35 cellular contexts compared by ENCODE assay signal in the genomic region with DNA sequence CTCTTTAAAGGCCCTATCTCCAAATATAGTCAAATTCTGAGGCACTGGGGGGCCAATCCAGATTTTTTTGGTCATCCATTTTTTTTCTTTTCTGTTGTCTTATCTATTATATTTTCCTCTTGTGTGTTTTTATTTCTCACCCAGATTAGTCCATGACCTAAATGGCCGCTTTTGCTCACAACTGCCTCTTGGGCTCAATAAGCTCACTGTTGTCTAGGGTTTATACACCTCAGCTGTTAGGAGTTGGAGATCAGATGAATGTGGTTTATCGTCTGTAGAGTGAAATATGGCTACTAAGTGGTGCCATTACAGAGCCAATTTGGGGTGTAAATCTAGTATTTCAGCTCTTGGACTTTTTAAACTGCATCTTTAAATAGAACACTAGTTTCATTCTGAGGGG.
"Had no signal": no experiment of that assay in that cellular context is flagged by ENCODE, and none has a peak within 500 bp of the region (broad histone marks: within the 10 kb centered on the region; RNA-seq: fewer than 3 reads in every experiment).

No MANE protein-coding gene starts in this region.

- H3K27ac ChIP-seq: cardiac muscle cell, PC-9, RWPE1, VCaP had no signal

- H3K4me3 ChIP-seq: cardiac muscle cell, MG63, PC-9 had no signal

- H3K27me3 ChIP-seq: cardiac muscle cell, MG63 had no signal

- DNase-seq: activated B cell treated with CpG ODN at 0.5 μM for 24 hours; activated CD4-positive, alpha-beta memory T cell treated with anti-CD3 and anti-CD28 coated beads for 36 hours; activated CD4-positive, alpha-beta T cell treated with anti-CD3 and anti-CD28 coated beads for 4 hours; activated CD4-positive, alpha-beta T cell treated with anti-CD3 and anti-CD28 coated beads, Interleukin-2, amount 50 U/mL, for 1 hour; activated CD4-positive, CD25-positive, alpha-beta regulatory T cell treated with anti-CD3 and anti-CD28 coated beads, Interleukin-2, amount 50 U/mL, for 72 hours; activated CD8-positive, alpha-beta memory T cell treated with anti-CD3 and anti-CD28 coated beads, Interleukin-2, amount 50 U/mL, for 4 hours; activated effector memory CD4-positive, alpha-beta T cell treated with Interleukin-2 at 50 U/mL for 16 hours; activated naive CD4-positive, alpha-beta T cell treated with anti-CD3 and anti-CD28 coated beads, Interleukin-2, amount 10 ng/mL, durations not matched to agents 7 days and 5 days; activated naive CD8-positive, alpha-beta T cell treated with anti-CD3 and anti-CD28 coated beads, Interleukin-2, amount 50 U/mL, for 24 hours; activated T-cell treated with anti-CD3 and anti-CD28 coated beads for 4 hours; activated T-cell treated with anti-CD3 and anti-CD28 coated beads, Interleukin-2, amount 50 U/mL, for 4 hours; anterior cingulate cortex; Kasumi-1; KG1; MG63; NCI-H1092 treated with DMSO at 0.1 percent for 48 hours; NCI-H1417; NCI-H146; NCI-H187 treated with DMSO at 0.1 percent for 48 hours; NCI-H2081; NCI-H2227 treated with DMSO at 0.1 percent for 48 hours; NCI-H510A treated with DMSO at 0.1 percent for 48 hours; NCI-H69; PC-9; SIG-M5; SW 1271; T-helper 1 cell; T-helper 2 cell; T-helper 9 cell had no signal

- ATAC-seq: activated naive CD8-positive, alpha-beta T cell treated with anti-CD3 and anti-CD28 coated beads, Interleukin-2, amount 50 U/mL, for 24 hours; activated T-cell treated with anti-CD3 and anti-CD28 coated beads, Interleukin-2, amount 50 U/mL, for 4 hours had no signal

- H3K9me3 ChIP-seq: MG63 had no signal

- H3K4me2 ChIP-seq: PC-9 had no signal

- H3K27me3 Mint-ChIP-seq: activated B cell treated with CpG ODN at 0.5 μM for 24 hours; activated CD4-positive, alpha-beta memory T cell treated with anti-CD3 and anti-CD28 coated beads for 36 hours; activated naive CD4-positive, alpha-beta T cell treated with anti-CD3 and anti-CD28 coated beads, Interleukin-2, amount 10 ng/mL, durations not matched to agents 7 days and 5 days; activated naive CD8-positive, alpha-beta T cell; activated naive CD8-positive, alpha-beta T cell treated with anti-CD3 and anti-CD28 coated beads, Interleukin-2, amount 50 U/mL, for 24 hours had no signal

- FAIRE-seq: RCC 7860 had no signal

- H3K4me3 Mint-ChIP-seq: activated B cell treated with CpG ODN at 0.5 μM for 24 hours; activated CD4-positive, alpha-beta memory T cell treated with anti-CD3 and anti-CD28 coated beads for 36 hours; activated naive CD4-positive, alpha-beta T cell treated with anti-CD3 and anti-CD28 coated beads, Interleukin-2, amount 10 ng/mL, durations not matched to agents 7 days and 5 days; activated naive CD8-positive, alpha-beta T cell; activated naive CD8-positive, alpha-beta T cell treated with anti-CD3 and anti-CD28 coated beads, Interleukin-2, amount 50 U/mL, for 24 hours; activated T-cell treated with anti-CD3 and anti-CD28 coated beads, Interleukin-2, amount 50 U/mL, for 4 hours; activated T-helper 1 cell treated with anti-CD3 and anti-CD28 coated beads, Interleukin-12 subunit alpha, Interleukin-12 subunit beta, Interleukin-2, Interleukin-4 antibody, amounts not matched to agents 30 ng/mL and 10 ng/mL and 1 ng/mL, durations not matched to agents 14 hours and 24 hours and 36 hours had no signal

- H2AFZ ChIP-seq: PC-9 had no signal

- H3K36me3 Mint-ChIP-seq: activated naive CD4-positive, alpha-beta T cell treated with anti-CD3 and anti-CD28 coated beads, Interleukin-2, amount 10 ng/mL, durations not matched to agents 7 days and 5 days had no signal

- H3K27ac Mint-ChIP-seq: activated B cell treated with CpG ODN at 0.5 μM for 24 hours; activated CD4-positive, alpha-beta memory T cell treated with anti-CD3 and anti-CD28 coated beads for 36 hours; activated naive CD4-positive, alpha-beta T cell treated with anti-CD3 and anti-CD28 coated beads, Interleukin-2, amount 10 ng/mL, durations not matched to agents 7 days and 5 days; activated naive CD8-positive, alpha-beta T cell; activated naive CD8-positive, alpha-beta T cell treated with anti-CD3 and anti-CD28 coated beads, Interleukin-2, amount 50 U/mL, for 24 hours; activated T-helper 1 cell treated with anti-CD3 and anti-CD28 coated beads, Interleukin-12 subunit alpha, Interleukin-12 subunit beta, Interleukin-2, Interleukin-4 antibody, amounts not matched to agents 30 ng/mL and 10 ng/mL and 1 ng/mL, durations not matched to agents 14 hours and 24 hours and 36 hours had no signal

- H3K9me3 Mint-ChIP-seq: activated B cell treated with CpG ODN at 0.5 μM for 24 hours; activated CD4-positive, alpha-beta memory T cell treated with anti-CD3 and anti-CD28 coated beads for 36 hours; activated naive CD4-positive, alpha-beta T cell treated with anti-CD3 and anti-CD28 coated beads, Interleukin-2, amount 10 ng/mL, durations not matched to agents 7 days and 5 days; activated naive CD8-positive, alpha-beta T cell treated with anti-CD3 and anti-CD28 coated beads, Interleukin-2, amount 50 U/mL, for 24 hours; activated T-cell treated with anti-CD3 and anti-CD28 coated beads, Interleukin-2, amount 50 U/mL, for 4 hours; activated T-helper 1 cell treated with anti-CD3 and anti-CD28 coated beads, Interleukin-12 subunit alpha, Interleukin-12 subunit beta, Interleukin-2, Interleukin-4 antibody, amounts not matched to agents 30 ng/mL and 10 ng/mL and 1 ng/mL, durations not matched to agents 14 hours and 24 hours and 36 hours had no signal

- H3K4me1 Mint-ChIP-seq: activated naive CD4-positive, alpha-beta T cell treated with anti-CD3 and anti-CD28 coated beads, Interleukin-2, amount 10 ng/mL, durations not matched to agents 7 days and 5 days; activated naive CD8-positive, alpha-beta T cell treated with anti-CD3 and anti-CD28 coated beads, Interleukin-2, amount 50 U/mL, for 24 hours had no signal
